ENCODE assay signal across 8 cellular contexts in genomic region chr3:137013955-137014688, GRCh38. TPM values are rescaled to one million over a fixed set of nuclear protein-coding genes. Genes with fewer than 3 reads are reported as not detected.
DNase-seq lines count a peak whose midpoint lies in the region; ATAC-seq and TF ChIP-seq lines count a peak whose summit lies in the region.

No MANE protein-coding gene starts in this region.

- peak; percentile 74 for DNase-seq in AG04450 (ENCODE audit: low read depth, low spot score)
- peak; percentile 78 for DNase-seq in NCI-H460 (ENCODE audit: extremely low read depth, low read depth)
- DNase-seq in activated CD4-positive, alpha-beta T cell treated with anti-CD3 and anti-CD28 coated beads for 1 hour, result peak; percentile 78
- peak; percentile 86 for DNase-seq in cerebellum (ENCODE audit: low spot score)
- peak; percentile 89 for DNase-seq in kidney tubule cell (ENCODE audit: low spot score)
- DNase-seq in stimulated activated CD4-positive, alpha-beta T cell treated with anti-CD3 and anti-CD28 coated beads, Interleukin-1b, Interleukin-23, amount 100 ng/mL, for 1 hour (ENCODE audit: low read depth in 2 of 2), result peak; percentile 70 to 78

- peak; percentile 79 for TF ChIP-seq CTCF in AG04450 (IDR thresholded peaks at IDR 0.05; ENCODE audit: low read depth, low read length)

- POLR2A ChIA-PET in AG04450 (lab: Yijun Ruan, JAX), result interaction anchor here (0.6 to 1.1 kb wide), 5 partner anchors 152 to 708 kb away, joined by 3 to 24 read pairs (median 5); partner anchors contain the start of genes NCK1 and STAG1

- CTCF ChIA-PET in AG04450 (lab: Charles Lee), result interaction anchor here (0.5 to 4.2 kb wide), 101 partner anchors 9 to 968 kb away, joined by 3 to 159 read pairs (median 4); partner anchors contain the start of genes IL20RB, NCK1, PCCB and SLC35G2

- H3K4me3 ChIP-seq in AG04450 (ENCODE audit: low read depth, low read length), result peak overlapping the region; percentile 56

- H3K27ac ChIP-seq in AG04450 (ENCODE audit: low read depth, low read length), result no peak overlapping the region

- no peaks in the 10 kb centered on the region for H3K27me3 ChIP-seq in AG04450 (ENCODE audit: control insufficient read depth, insufficient read depth, low read length)

- ATAC-seq in GM18909 (IDR thresholded peaks at IDR 0.05; ENCODE audit: poor library complexity, unreplicated experiment), result peak; percentile 84
- ATAC-seq in HG03378 (IDR thresholded peaks at IDR 0.05; ENCODE audit: unreplicated experiment), result peak; percentile 87

- no peaks in the 10 kb centered on the region for H3K9me3 ChIP-seq in AG04450 (ENCODE audit: control insufficient read depth, insufficient read depth, low read length)

RNA-seq across cellular contexts. Expression of gene IL20RB, which starts 56.3 kb away (rescaled TPM):
- 2.1 and 2.5 TPM in 2 replicates for polyA plus RNA-seq in AG04450 (2011; rRNA removed)
- 1.0 and 1.9 TPM in 2 replicates for polyA minus RNA-seq in AG04450 (2011; rRNA and poly(A)+ RNA removed)
- 7.1 and 8.8 TPM in 2 replicates for total RNA-seq in NCI-H460 (2014; rRNA removed; shearing (Covaris generic))
- polyA plus RNA-seq in NCI-H460 (2014; cell fraction: nucleus; rRNA removed), result 1.8 and 2.1 TPM in 2 replicates
- total RNA-seq in cerebellum, result 0.45 TPM
